ENCODE assay signal across 1 cellular context in the genomic region with DNA sequence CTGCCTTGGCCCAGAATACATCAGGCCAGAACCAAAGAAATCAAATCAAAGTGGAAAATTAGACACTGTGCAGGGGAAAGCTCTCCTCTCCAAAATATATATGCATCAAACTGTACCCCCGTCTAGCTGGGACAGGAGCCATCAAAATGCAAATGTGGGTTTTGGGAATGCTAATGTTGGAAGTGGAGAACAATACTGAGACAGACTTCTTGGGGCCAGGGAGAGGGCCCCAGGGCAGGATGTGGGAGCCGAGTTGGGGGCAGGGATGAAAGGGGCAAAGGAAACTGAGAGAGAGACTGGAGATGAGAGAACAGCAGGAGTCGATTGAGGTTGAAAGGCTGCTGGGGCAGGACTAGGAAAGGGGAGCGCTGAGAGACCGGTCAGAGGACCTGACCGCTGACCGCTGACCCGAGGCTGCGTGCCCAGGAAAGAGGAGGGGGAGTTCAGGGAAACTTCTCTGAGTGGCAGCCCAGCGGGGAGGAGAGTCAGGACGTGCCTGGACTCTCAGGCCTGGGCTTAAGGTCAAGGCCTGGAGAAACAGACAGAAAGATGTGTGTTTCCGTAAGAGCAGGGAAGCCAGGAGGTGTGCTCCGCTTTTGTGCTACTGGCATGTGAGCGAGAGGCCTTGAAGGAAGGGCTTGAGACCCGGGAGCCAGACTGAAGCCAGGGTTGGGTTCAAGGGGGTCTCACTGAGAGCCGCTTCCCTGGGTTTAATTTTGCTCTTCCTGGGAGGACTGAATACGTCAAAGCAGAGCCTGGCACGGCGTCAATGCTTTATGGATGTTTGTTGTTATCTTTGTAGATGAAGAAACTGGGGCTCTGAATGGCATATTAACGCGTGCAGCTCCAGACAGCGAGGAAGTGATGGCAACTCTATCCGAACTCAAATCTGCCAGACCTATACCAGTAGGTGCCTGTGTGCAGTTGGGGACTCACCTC.
TF ChIP-seq lines count a peak whose summit lies in the region.

No MANE protein-coding gene starts in this region.

TF ChIP-seq in HepG2, 621 proteins besides CTCF, POLR2A, EP300 and RAD21 (continued from another document):
- TF ChIP-seq SOX13 (IDR thresholded peaks at IDR 0.05) (0 out of 2 replicates have a peak, but pooled peaks have one; percentile 15), SOX13 (CRISPR knock-in tag; conservative IDR thresholded peaks at IDR 0.05 in 1 of 2, IDR thresholded peaks at IDR 0.05 in 1 of 2) (peak in 1 of 2 experiments; percentile 9; a peak in 1 of 4 replicates), MTA3 (CRISPR knock-in tag; IDR thresholded peaks at IDR 0.05) (no peak), DMAP1 (CRISPR knock-in tag; IDR thresholded peaks at IDR 0.05) (no peak), ZFYVE20 (CRISPR knock-in tag; IDR thresholded peaks at IDR 0.05; ENCODE audit: borderline replicate concordance, low read depth) (no peak), PHF21A (CRISPR knock-in tag; IDR thresholded peaks at IDR 0.05) (peak; percentile 30; the same call in 1 of the 2 replicates), ZNF766 (CRISPR knock-in tag; IDR thresholded peaks at IDR 0.05; ENCODE audit: borderline replicate concordance) (no peak; the same call in 1 of the 2 replicates), EHMT2 (IDR thresholded peaks at IDR 0.05; ENCODE audit: borderline replicate concordance, low read depth, low read length) (no peak)
- TF ChIP-seq, protein P1, sequence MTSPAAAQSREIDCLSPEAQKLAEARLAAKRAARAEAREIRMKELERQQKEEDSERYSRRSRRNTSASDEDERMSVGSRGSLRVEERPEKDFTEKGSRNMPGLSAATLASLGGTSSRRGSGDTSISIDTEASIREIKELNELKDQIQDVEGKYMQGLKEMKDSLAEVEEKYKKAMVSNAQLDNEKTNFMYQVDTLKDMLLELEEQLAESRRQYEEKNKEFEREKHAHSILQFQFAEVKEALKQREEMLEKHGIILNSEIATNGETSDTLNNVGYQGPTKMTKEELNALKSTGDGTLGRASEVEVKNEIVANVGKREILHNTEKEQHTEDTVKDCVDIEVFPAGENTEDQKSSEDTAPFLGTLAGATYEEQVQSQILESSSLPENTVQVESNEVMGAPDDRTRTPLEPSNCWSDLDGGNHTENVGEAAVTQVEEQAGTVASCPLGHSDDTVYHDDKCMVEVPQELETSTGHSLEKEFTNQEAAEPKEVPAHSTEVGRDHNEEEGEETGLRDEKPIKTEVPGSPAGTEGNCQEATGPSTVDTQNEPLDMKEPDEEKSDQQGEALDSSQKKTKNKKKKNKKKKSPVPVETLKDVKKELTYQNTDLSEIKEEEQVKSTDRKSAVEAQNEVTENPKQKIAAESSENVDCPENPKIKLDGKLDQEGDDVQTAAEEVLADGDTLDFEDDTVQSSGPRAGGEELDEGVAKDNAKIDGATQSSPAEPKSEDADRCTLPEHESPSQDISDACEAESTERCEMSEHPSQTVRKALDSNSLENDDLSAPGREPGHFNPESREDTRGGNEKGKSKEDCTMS (CRISPR knock-in tag; conservative IDR thresholded peaks at IDR 0.05), result no peak
